ENCODE assay signal across 2 cellular contexts in genomic region chr9:119412399-119412798, GRCh38.
TF ChIP-seq lines count a peak whose summit lies in the region.

No MANE protein-coding gene starts in this region.

TF ChIP-seq in GM23338, 12 proteins besides CTCF, POLR2A, EP300 and RAD21:
- TF ChIP-seq, protein P1, sequence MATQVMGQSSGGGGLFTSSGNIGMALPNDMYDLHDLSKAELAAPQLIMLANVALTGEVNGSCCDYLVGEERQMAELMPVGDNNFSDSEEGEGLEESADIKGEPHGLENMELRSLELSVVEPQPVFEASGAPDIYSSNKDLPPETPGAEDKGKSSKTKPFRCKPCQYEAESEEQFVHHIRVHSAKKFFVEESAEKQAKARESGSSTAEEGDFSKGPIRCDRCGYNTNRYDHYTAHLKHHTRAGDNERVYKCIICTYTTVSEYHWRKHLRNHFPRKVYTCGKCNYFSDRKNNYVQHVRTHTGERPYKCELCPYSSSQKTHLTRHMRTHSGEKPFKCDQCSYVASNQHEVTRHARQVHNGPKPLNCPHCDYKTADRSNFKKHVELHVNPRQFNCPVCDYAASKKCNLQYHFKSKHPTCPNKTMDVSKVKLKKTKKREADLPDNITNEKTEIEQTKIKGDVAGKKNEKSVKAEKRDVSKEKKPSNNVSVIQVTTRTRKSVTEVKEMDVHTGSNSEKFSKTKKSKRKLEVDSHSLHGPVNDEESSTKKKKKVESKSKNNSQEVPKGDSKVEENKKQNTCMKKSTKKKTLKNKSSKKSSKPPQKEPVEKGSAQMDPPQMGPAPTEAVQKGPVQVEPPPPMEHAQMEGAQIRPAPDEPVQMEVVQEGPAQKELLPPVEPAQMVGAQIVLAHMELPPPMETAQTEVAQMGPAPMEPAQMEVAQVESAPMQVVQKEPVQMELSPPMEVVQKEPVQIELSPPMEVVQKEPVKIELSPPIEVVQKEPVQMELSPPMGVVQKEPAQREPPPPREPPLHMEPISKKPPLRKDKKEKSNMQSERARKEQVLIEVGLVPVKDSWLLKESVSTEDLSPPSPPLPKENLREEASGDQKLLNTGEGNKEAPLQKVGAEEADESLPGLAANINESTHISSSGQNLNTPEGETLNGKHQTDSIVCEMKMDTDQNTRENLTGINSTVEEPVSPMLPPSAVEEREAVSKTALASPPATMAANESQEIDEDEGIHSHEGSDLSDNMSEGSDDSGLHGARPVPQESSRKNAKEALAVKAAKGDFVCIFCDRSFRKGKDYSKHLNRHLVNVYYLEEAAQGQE (IDR thresholded peaks at IDR 0.05; ENCODE audit: unreplicated experiment): no peak
- TF ChIP-seq CREB1 (CRISPR knock-in tag; IDR thresholded peaks at IDR 0.05; ENCODE audit: low read depth) (no peak), JUNB (IDR thresholded peaks at IDR 0.05; ENCODE audit: unreplicated experiment) (no peak), NANOG (IDR thresholded peaks at IDR 0.05; ENCODE audit: borderline replicate concordance) (no peak), ZNF114 (CRISPR knock-in tag; IDR thresholded peaks at IDR 0.05) (no peak), STAT1 (IDR thresholded peaks at IDR 0.05; ENCODE audit: unreplicated experiment) (no peak), EZH2phosphoT487 (IDR thresholded peaks at IDR 0.05; ENCODE audit: unreplicated experiment) (no peak), ETS1 (IDR thresholded peaks at IDR 0.05) (no peak), POLR2AphosphoS5 (IDR thresholded peaks at IDR 0.05; ENCODE audit: low read depth) (no peak), ZNF462 (CRISPR knock-in tag; IDR thresholded peaks at IDR 0.05) (no peak), EZH2 (IDR thresholded peaks at IDR 0.05; ENCODE audit: low read depth, unreplicated experiment) (no peak), ZNF331 (CRISPR knock-in tag; IDR thresholded peaks at IDR 0.05; ENCODE audit: low read depth) (no peak)

TF ChIP-seq in H1, 55 proteins besides CTCF, POLR2A, EP300 and RAD21:
- TF ChIP-seq, protein P2, sequence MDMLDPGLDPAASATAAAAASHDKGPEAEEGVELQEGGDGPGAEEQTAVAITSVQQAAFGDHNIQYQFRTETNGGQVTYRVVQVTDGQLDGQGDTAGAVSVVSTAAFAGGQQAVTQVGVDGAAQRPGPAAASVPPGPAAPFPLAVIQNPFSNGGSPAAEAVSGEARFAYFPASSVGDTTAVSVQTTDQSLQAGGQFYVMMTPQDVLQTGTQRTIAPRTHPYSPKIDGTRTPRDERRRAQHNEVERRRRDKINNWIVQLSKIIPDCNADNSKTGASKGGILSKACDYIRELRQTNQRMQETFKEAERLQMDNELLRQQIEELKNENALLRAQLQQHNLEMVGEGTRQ (IDR thresholded peaks at IDR 0.05; ENCODE audit: low read length): no peak
- TF ChIP-seq SIN3A (conservative IDR thresholded peaks at IDR 0.05 in 1 of 2, IDR thresholded peaks at IDR 0.05 in 1 of 2; ENCODE audit: low read depth in 1 of 2, low read length in 2 of 2) (no peak), YY1 (IDR thresholded peaks at IDR 0.05; ENCODE audit: low read depth, low read length) (no peak), CBX8 (IDR thresholded peaks at IDR 0.05; ENCODE audit: borderline replicate concordance, low read depth, low read length) (no peak), TEAD4 (IDR thresholded peaks at IDR 0.05; ENCODE audit: low read depth, low read length) (no peak), TBP (IDR thresholded peaks at IDR 0.05; ENCODE audit: low read depth, low read length) (no peak)
- TF ChIP-seq, protein P3, sequence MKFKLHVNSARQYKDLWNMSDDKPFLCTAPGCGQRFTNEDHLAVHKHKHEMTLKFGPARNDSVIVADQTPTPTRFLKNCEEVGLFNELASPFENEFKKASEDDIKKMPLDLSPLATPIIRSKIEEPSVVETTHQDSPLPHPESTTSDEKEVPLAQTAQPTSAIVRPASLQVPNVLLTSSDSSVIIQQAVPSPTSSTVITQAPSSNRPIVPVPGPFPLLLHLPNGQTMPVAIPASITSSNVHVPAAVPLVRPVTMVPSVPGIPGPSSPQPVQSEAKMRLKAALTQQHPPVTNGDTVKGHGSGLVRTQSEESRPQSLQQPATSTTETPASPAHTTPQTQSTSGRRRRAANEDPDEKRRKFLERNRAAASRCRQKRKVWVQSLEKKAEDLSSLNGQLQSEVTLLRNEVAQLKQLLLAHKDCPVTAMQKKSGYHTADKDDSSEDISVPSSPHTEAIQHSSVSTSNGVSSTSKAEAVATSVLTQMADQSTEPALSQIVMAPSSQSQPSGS (IDR thresholded peaks at IDR 0.05; ENCODE audit: low read length): no peak
